Comparison of ENCODE assay signal across 8 cellular contexts in genomic region chr3:28348286-28348636, GRCh38.
DNase-seq lines count a peak whose midpoint lies in the region; ATAC-seq and TF ChIP-seq lines count a peak whose summit lies in the region.

No MANE protein-coding gene starts in this region.

- H3K9ac ChIP-seq in duodenal mucosa (ENCODE audit: low read depth in 1 of 2, low read length in 2 of 2) (peak overlapping the region; percentile 82 to 93), mucosa of rectum (ENCODE audit: low read depth in 1 of 2, low read length in 2 of 2) (peak overlapping the region; percentile 92 to 98)

- H3K36me3 ChIP-seq in duodenal mucosa (ENCODE audit: control insufficient read depth in 1 of 2, insufficient read depth in 2 of 2, low read length in 2 of 2) (no peaks in the 10 kb centered on the region), mucosa of rectum (ENCODE audit: control insufficient read depth in 2 of 2, insufficient read depth in 2 of 2, low read length in 2 of 2) (no peaks in the 10 kb centered on the region)

- no peaks in the 10 kb centered on the region for H3K27me3 ChIP-seq in duodenal mucosa (ENCODE audit: control insufficient read depth in 1 of 2, insufficient read depth in 2 of 2, low read length in 2 of 2)
- no peaks in the 10 kb centered on the region for H3K27me3 ChIP-seq in mucosa of rectum (ENCODE audit: control insufficient read depth in 2 of 2, insufficient read depth in 2 of 2, low read length in 2 of 2)

- peaks cover 0 to 13% of the 10 kb centered on the region in 2 donors for H3K9me3 ChIP-seq in duodenal mucosa (ENCODE audit: control insufficient read depth in 1 of 2, low read length in 2 of 2)
- H3K9me3 ChIP-seq in mucosa of rectum (ENCODE audit: control insufficient read depth in 2 of 2, low read length in 2 of 2): no peaks in the 10 kb centered on the region

- no peak for ATAC-seq in HG02870 (IDR thresholded peaks at IDR 0.05; ENCODE audit: unreplicated experiment)

- peaks cover 17 to 31% of the 10 kb centered on the region in 2 donors for H3K4me1 ChIP-seq in duodenal mucosa (ENCODE audit: control insufficient read depth in 1 of 2, insufficient read depth in 2 of 2, low read length in 2 of 2)
- H3K4me1 ChIP-seq in mucosa of rectum (ENCODE audit: control insufficient read depth in 2 of 2, insufficient read depth in 2 of 2, low read length in 2 of 2): peaks cover 6 to 24% of the 10 kb centered on the region in 2 donors

- H3K4me3 ChIP-seq in LNCaP clone FGC (ENCODE audit: low read depth, low read length) (peak overlapping the region; percentile 90), duodenal mucosa (ENCODE audit: low read depth in 1 of 2, low read length in 2 of 2) (peak overlapping the region; percentile 79 to 94), mucosa of rectum (ENCODE audit: low read length in 2 of 2) (peak overlapping the region; percentile 93 to 96)

- H3K27ac ChIP-seq in duodenal mucosa (ENCODE audit: low read depth, low read length) (peak overlapping the region; percentile 98), mucosa of rectum (ENCODE audit: low read depth in 2 of 2, low read length in 2 of 2) (peak overlapping the region; percentile 98)

- DNase-seq in NCI-H2081 treated with DMSO at 0.1 percent for 48 hours (lab: John Stamatoyannopoulos, UW): peak; percentile 23
- no peak for DNase-seq in NCI-H2081 (lab: John Stamatoyannopoulos, UW)
- DNase-seq in LNCaP clone FGC (ENCODE audit: low read depth): no peak
- no peak for DNase-seq in GM10266 (ENCODE audit: extremely low spot score)
- DNase-seq in NCI-H510A (lab: John Stamatoyannopoulos, UW): no peak

- no peak for TF ChIP-seq CTCF in LNCaP clone FGC (IDR thresholded peaks at IDR 0.05; ENCODE audit: control insufficient read depth, extremely low read depth, insufficient read depth)
- TF ChIP-seq CTCF in GM10266 (IDR thresholded peaks at IDR 0.05; ENCODE audit: control insufficient read depth, insufficient read depth, low read depth, missing control alignments): no peak
